1 cellular context compared by ENCODE assay signal in the genomic region with DNA sequence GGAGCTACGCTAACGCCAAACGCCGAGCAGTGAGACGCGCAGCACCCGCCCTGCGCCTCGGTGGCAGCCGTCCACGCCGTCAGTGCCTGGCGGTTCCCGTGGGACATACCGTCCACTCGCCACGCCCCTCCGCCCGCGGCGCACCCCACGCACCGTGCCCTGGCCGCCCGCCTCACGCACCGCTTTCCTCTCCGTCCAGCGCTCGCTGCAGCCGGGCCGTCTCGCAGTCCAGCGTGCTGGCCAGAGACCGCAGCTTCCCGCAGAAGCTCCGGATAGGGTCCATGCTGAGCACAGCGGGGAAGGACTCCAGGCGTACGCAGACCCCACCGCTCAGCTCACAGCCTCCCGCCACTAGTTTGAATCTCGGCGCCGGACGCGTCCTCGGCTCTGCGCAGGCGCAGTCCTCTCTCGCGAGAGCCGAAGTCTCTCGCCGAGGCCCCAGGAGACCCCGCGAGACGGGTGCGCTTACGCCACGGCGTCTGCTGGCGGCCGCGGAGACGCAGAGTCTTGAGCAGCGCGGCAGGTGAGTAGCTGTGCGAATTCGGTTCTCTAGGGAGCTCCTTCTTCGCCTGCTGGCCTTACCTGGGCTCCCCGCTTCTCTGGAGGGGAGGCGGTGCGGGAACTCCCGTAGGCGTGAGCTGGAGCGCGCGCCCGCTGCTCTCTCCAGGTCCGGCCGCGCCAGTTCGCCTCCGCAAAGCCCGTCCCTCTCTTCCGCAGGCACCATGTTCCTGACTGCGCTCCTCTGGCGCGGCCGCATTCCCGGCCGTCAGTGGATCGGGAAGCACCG.
TF ChIP-seq lines count a peak whose summit lies in the region.

A gene (plus strand): TSS at position 464 of the 787 bp plus-strand sequence. CDS start 259 bp downstream, at position 723.
A gene (minus strand): TSS at position 358 of the 787 bp plus-strand sequence. CDS start 75 bp downstream, at position 283.

TF ChIP-seq in HepG2, 621 proteins besides CTCF, POLR2A, EP300 and RAD21 (continued from another document and continues in another):
- TF ChIP-seq, protein P1, sequence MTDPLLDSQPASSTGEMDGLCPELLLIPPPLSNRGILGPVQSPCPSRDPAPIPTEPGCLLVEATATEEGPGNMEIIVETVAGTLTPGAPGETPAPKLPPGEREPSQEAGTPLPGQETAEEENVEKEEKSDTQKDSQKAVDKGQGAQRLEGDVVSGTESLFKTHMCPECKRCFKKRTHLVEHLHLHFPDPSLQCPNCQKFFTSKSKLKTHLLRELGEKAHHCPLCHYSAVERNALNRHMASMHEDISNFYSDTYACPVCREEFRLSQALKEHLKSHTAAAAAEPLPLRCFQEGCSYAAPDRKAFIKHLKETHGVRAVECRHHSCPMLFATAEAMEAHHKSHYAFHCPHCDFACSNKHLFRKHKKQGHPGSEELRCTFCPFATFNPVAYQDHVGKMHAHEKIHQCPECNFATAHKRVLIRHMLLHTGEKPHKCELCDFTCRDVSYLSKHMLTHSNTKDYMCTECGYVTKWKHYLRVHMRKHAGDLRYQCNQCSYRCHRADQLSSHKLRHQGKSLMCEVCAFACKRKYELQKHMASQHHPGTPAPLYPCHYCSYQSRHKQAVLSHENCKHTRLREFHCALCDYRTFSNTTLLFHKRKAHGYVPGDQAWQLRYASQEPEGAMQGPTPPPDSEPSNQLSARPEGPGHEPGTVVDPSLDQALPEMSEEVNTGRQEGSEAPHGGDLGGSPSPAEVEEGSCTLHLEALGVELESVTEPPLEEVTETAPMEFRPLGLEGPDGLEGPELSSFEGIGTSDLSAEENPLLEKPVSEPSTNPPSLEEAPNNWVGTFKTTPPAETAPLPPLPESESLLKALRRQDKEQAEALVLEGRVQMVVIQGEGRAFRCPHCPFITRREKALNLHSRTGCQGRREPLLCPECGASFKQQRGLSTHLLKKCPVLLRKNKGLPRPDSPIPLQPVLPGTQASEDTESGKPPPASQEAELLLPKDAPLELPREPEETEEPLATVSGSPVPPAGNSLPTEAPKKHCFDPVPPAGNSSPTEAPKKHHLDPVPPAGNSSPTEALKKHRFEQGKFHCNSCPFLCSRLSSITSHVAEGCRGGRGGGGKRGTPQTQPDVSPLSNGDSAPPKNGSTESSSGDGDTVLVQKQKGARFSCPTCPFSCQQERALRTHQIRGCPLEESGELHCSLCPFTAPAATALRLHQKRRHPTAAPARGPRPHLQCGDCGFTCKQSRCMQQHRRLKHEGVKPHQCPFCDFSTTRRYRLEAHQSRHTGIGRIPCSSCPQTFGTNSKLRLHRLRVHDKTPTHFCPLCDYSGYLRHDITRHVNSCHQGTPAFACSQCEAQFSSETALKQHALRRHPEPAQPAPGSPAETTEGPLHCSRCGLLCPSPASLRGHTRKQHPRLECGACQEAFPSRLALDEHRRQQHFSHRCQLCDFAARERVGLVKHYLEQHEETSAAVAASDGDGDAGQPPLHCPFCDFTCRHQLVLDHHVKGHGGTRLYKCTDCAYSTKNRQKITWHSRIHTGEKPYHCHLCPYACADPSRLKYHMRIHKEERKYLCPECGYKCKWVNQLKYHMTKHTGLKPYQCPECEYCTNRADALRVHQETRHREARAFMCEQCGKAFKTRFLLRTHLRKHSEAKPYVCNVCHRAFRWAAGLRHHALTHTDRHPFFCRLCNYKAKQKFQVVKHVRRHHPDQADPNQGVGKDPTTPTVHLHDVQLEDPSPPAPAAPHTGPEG (CRISPR knock-in tag; IDR thresholded peaks at IDR 0.05) = peak; percentile 82; the same call in 1 of the 2 replicates
- TF ChIP-seq, protein P2, sequence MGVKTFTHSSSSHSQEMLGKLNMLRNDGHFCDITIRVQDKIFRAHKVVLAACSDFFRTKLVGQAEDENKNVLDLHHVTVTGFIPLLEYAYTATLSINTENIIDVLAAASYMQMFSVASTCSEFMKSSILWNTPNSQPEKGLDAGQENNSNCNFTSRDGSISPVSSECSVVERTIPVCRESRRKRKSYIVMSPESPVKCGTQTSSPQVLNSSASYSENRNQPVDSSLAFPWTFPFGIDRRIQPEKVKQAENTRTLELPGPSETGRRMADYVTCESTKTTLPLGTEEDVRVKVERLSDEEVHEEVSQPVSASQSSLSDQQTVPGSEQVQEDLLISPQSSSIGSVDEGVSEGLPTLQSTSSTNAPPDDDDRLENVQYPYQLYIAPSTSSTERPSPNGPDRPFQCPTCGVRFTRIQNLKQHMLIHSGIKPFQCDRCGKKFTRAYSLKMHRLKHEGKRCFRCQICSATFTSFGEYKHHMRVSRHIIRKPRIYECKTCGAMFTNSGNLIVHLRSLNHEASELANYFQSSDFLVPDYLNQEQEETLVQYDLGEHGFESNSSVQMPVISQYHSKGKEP (CRISPR knock-in tag; IDR thresholded peaks at IDR 0.05) = peak; percentile 47; the same call in 1 of the 2 replicates
- TF ChIP-seq ZBTB42 (CRISPR knock-in tag; IDR thresholded peaks at IDR 0.05) (peak; percentile 6; the same call in 1 of the 2 replicates), NR2F6 (IDR thresholded peaks at IDR 0.05) (no peak), NR2F6 (CRISPR knock-in tag; IDR thresholded peaks at IDR 0.05) (no peak), ZFP36L1 (CRISPR knock-in tag; IDR thresholded peaks at IDR 0.05) (peak; percentile 80), ZNF543 (CRISPR knock-in tag; IDR thresholded peaks at IDR 0.05) (peak; percentile 93; the same call in 1 of the 2 replicates), XRCC5 (optimal IDR thresholded peaks at IDR 0.05; ENCODE audit: low read length) (peak; percentile 16), TRIM24 (CRISPR knock-in tag; IDR thresholded peaks at IDR 0.05) (no peak), SAP130 (CRISPR knock-in tag; IDR thresholded peaks at IDR 0.05; ENCODE audit: low read depth) (peak; percentile 99), SP1 (IDR thresholded peaks at IDR 0.05) (peak; percentile 93), SP1 (CRISPR knock-in tag; IDR thresholded peaks at IDR 0.05) (no peak; the same call in none of the 2 replicates), XBP1 (CRISPR knock-in tag; IDR thresholded peaks at IDR 0.05) (no peak; the same call in 1 of the 2 replicates), TSC22D2 (CRISPR knock-in tag; IDR thresholded peaks at IDR 0.05; ENCODE audit: borderline replicate concordance) (peak; percentile 82; the same call in 1 of the 2 replicates), HOXA9 (CRISPR knock-in tag; IDR thresholded peaks at IDR 0.05; ENCODE audit: borderline replicate concordance) (peak; percentile 69; the same call in 1 of the 2 replicates), SP5 (CRISPR knock-in tag; IDR thresholded peaks at IDR 0.05; ENCODE audit: borderline replicate concordance, low read depth) (no peak), ZSCAN29 (CRISPR knock-in tag; conservative IDR thresholded peaks at IDR 0.05) (peak; percentile 87; the same call in 1 of the 2 replicates), NFRKB (IDR thresholded peaks at IDR 0.05) (no peak), SMAD1 (CRISPR knock-in tag; IDR thresholded peaks at IDR 0.05; ENCODE audit: borderline replicate concordance, low read depth) (peak; percentile 93), IRX3 (CRISPR knock-in tag; IDR thresholded peaks at IDR 0.05; ENCODE audit: borderline replicate concordance, low read depth) (peak; percentile 59; the same call in 1 of the 2 replicates), FOXO1 (CRISPR knock-in tag; IDR thresholded peaks at IDR 0.05) (peak; percentile 19; the same call in 1 of the 2 replicates), ZNF331 (CRISPR knock-in tag; IDR thresholded peaks at IDR 0.05) (peak; percentile 56; the same call in 1 of the 2 replicates), NCOR1 (IDR thresholded peaks at IDR 0.05; ENCODE audit: borderline replicate concordance, low read length) (no peak), SRSF9 (IDR thresholded peaks at IDR 0.05; ENCODE audit: borderline replicate concordance, insufficient read depth, low read depth, low read length, poor library complexity, severe bottlenecking) (no peak), YEATS4 (CRISPR knock-in tag; IDR thresholded peaks at IDR 0.05; ENCODE audit: borderline replicate concordance) (peak; percentile 92; the same call in 1 of the 2 replicates), ZNF292 (CRISPR knock-in tag; IDR thresholded peaks at IDR 0.05; ENCODE audit: borderline replicate concordance, low read depth) (peak; percentile 65; the same call in 1 of the 2 replicates), ZNF761 (CRISPR knock-in tag; conservative IDR thresholded peaks at IDR 0.05) (no peak; the same call in 1 of the 2 replicates), HIVEP1 (CRISPR knock-in tag; IDR thresholded peaks at IDR 0.05) (peak; percentile 74; the same call in 1 of the 2 replicates), NBN (conservative IDR thresholded peaks at IDR 0.05) (no peak), ZNF614 (CRISPR knock-in tag; IDR thresholded peaks at IDR 0.05; ENCODE audit: borderline replicate concordance) (no peak), ZNF562 (CRISPR knock-in tag; IDR thresholded peaks at IDR 0.05; ENCODE audit: borderline replicate concordance) (no peak), RORA (CRISPR knock-in tag; IDR thresholded peaks at IDR 0.05) (no peak), ZNF17 (CRISPR knock-in tag; IDR thresholded peaks at IDR 0.05) (no peak), ZNF879 (CRISPR knock-in tag; IDR thresholded peaks at IDR 0.05) (peak; percentile 19; the same call in 1 of the 2 replicates), PHF8 (CRISPR knock-in tag; IDR thresholded peaks at IDR 0.05) (peak; percentile 96)
- TF ChIP-seq, protein P3, sequence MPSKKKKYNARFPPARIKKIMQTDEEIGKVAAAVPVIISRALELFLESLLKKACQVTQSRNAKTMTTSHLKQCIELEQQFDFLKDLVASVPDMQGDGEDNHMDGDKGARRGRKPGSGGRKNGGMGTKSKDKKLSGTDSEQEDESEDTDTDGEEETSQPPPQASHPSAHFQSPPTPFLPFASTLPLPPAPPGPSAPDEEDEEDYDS (CRISPR knock-in tag; IDR thresholded peaks at IDR 0.05) = peak; percentile 87
- TF ChIP-seq, protein P4, sequence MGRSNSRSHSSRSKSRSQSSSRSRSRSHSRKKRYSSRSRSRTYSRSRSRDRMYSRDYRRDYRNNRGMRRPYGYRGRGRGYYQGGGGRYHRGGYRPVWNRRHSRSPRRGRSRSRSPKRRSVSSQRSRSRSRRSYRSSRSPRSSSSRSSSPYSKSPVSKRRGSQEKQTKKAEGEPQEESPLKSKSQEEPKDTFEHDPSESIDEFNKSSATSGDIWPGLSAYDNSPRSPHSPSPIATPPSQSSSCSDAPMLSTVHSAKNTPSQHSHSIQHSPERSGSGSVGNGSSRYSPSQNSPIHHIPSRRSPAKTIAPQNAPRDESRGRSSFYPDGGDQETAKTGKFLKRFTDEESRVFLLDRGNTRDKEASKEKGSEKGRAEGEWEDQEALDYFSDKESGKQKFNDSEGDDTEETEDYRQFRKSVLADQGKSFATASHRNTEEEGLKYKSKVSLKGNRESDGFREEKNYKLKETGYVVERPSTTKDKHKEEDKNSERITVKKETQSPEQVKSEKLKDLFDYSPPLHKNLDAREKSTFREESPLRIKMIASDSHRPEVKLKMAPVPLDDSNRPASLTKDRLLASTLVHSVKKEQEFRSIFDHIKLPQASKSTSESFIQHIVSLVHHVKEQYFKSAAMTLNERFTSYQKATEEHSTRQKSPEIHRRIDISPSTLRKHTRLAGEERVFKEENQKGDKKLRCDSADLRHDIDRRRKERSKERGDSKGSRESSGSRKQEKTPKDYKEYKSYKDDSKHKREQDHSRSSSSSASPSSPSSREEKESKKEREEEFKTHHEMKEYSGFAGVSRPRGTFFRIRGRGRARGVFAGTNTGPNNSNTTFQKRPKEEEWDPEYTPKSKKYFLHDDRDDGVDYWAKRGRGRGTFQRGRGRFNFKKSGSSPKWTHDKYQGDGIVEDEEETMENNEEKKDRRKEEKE (IDR thresholded peaks at IDR 0.05) = no peak
- TF ChIP-seq, protein P5, sequence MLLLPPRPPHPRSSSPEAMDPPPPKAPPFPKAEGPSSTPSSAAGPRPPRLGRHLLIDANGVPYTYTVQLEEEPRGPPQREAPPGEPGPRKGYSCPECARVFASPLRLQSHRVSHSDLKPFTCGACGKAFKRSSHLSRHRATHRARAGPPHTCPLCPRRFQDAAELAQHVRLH (CRISPR knock-in tag; IDR thresholded peaks at IDR 0.05; ENCODE audit: borderline replicate concordance, low read depth) = peak; percentile 54; the same call in 1 of the 2 replicates
- TF ChIP-seq, protein P6, sequence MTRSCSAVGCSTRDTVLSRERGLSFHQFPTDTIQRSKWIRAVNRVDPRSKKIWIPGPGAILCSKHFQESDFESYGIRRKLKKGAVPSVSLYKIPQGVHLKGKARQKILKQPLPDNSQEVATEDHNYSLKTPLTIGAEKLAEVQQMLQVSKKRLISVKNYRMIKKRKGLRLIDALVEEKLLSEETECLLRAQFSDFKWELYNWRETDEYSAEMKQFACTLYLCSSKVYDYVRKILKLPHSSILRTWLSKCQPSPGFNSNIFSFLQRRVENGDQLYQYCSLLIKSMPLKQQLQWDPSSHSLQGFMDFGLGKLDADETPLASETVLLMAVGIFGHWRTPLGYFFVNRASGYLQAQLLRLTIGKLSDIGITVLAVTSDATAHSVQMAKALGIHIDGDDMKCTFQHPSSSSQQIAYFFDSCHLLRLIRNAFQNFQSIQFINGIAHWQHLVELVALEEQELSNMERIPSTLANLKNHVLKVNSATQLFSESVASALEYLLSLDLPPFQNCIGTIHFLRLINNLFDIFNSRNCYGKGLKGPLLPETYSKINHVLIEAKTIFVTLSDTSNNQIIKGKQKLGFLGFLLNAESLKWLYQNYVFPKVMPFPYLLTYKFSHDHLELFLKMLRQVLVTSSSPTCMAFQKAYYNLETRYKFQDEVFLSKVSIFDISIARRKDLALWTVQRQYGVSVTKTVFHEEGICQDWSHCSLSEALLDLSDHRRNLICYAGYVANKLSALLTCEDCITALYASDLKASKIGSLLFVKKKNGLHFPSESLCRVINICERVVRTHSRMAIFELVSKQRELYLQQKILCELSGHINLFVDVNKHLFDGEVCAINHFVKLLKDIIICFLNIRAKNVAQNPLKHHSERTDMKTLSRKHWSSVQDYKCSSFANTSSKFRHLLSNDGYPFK (CRISPR knock-in tag; IDR thresholded peaks at IDR 0.05; ENCODE audit: borderline replicate concordance) = peak; percentile 86; the same call in 1 of the 2 replicates
- TF ChIP-seq, protein P7, sequence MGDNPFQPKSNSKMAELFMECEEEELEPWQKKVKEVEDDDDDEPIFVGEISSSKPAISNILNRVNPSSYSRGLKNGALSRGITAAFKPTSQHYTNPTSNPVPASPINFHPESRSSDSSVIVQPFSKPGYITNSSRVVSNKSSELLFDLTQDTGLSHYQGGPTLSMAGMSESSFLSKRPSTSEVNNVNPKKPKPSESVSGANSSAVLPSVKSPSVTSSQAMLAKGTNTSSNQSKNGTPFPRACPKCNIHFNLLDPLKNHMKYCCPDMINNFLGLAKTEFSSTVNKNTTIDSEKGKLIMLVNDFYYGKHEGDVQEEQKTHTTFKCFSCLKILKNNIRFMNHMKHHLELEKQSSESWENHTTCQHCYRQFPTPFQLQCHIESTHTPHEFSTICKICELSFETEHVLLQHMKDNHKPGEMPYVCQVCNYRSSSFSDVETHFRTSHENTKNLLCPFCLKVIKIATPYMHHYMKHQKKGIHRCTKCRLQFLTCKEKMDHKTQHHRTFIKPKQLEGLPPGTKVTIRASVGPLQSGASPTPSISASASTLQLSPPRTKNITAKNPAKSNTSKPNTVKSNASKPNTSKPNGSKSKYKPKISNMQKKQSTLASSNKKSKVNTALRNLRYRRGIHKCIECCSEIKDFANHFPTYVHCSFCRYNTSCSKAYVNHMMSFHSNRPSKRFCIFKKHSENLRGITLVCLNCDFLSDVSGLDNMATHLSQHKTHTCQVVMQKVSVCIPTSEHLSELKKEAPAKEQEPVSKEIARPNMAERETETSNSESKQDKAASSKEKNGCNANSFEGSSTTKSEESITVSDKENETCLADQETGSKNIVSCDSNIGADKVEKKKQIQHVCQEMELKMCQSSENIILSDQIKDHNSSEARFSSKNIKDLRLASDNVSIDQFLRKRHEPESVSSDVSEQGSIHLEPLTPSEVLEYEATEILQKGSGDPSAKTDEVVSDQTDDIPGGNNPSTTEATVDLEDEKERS (CRISPR knock-in tag; IDR thresholded peaks at IDR 0.05) = 0 out of 2 replicates have a peak, but pooled peaks have one; percentile 45
